10 cellular contexts compared by ENCODE assay signal in genomic region chr17:35245196-35245486, GRCh38. TPM values are rescaled to one million over a fixed set of nuclear protein-coding genes. Genes with fewer than 3 reads are reported as not detected.
DNase-seq lines count a peak whose midpoint lies in the region; ATAC-seq and TF ChIP-seq lines count a peak whose summit lies in the region.
"Had no signal": no experiment of that assay in that cellular context is flagged by ENCODE, and none has a peak within 500 bp of the region (broad histone marks: within the 10 kb centered on the region; RNA-seq: fewer than 3 reads in every experiment).

No MANE protein-coding gene starts in this region.

- ATAC-seq in HG03108 (IDR thresholded peaks at IDR 0.05; ENCODE audit: unreplicated experiment) (no peak), GM18861 (IDR thresholded peaks at IDR 0.05; ENCODE audit: unreplicated experiment) (no peak), HG02973 (IDR thresholded peaks at IDR 0.05; ENCODE audit: unreplicated experiment) (no peak)

- H3K4me3 Mint-ChIP-seq in activated naive CD8-positive, alpha-beta T cell: peak overlapping the region; percentile 98

- no peak for TF ChIP-seq CTCF in A673 (conservative IDR thresholded peaks at IDR 0.05; ENCODE audit: low read depth, low read length)

- DNase-seq in A673 (ENCODE audit: low spot score): peak; percentile 22
- peak; percentile 92 for DNase-seq in HCEC 1CT
- peak; percentile 84 for DNase-seq in kidney glomerular epithelial cell (lab: John Stamatoyannopoulos, UW)
- no peak for DNase-seq in NCI-H82 treated with DMSO at 0.1 percent for 48 hours (lab: John Stamatoyannopoulos, UW; ENCODE audit: unreplicated experiment)
- DNase-seq: SHP77 treated with DMSO at 0.1 percent for 48 hours had no signal

- no peaks in the 10 kb centered on the region for H3K27me3 ChIP-seq in A673 (replicated peaks; ENCODE audit: insufficient read depth, low read depth, low read length, poor library complexity)

- intact Hi-C loops in A673 (cut with micrococcal nuclease; ENCODE audit: unreplicated experiment): loop anchor here (2.0 kb wide), 2 partner anchors 20 to 50 kb away; no protein-coding TSS in a partner anchor

- H3K9me3 ChIP-seq in A673 (ENCODE audit: low read depth, low read length, poor library complexity, severe bottlenecking): no peaks in the 10 kb centered on the region

- no peaks in the 10 kb centered on the region for H3K36me3 ChIP-seq in A673 (ENCODE audit: insufficient read depth, low read length, poor library complexity, severe bottlenecking)

- H3K27ac ChIP-seq in A673 (ENCODE audit: low read depth, low read length, poor library complexity, severe bottlenecking): peak overlapping the region; percentile 65

- CTCF ChIA-PET in A673 (lab: Charles Lee): no interaction called here

- peak overlapping the region; percentile 99 for H3K27ac Mint-ChIP-seq in activated naive CD8-positive, alpha-beta T cell

- peak overlapping the region; percentile 76 for H3K4me3 ChIP-seq in A673 (ENCODE audit: low read depth, low read length, poor library complexity, severe bottlenecking)

- no peaks in the 10 kb centered on the region for H3K9me3 Mint-ChIP-seq in activated naive CD8-positive, alpha-beta T cell (ENCODE audit: low read depth)

- H3K4me1 ChIP-seq in A673 (ENCODE audit: insufficient read depth, low read length, poor library complexity, severe bottlenecking): peaks cover 15% of the 10 kb centered on the region

- BruUV-seq in A673 (replicated peaks; lab: Mats Ljungman, UMichigan): no TSS peak

- POLR2A ChIA-PET in A673 (lab: Charles Lee; ENCODE audit: low non-redundant PET): interaction anchor here (0.6 kb wide), 1 partner anchor 46 kb away, joined by 3 read pairs; no protein-coding TSS in a partner anchor

- H3K27me3 Mint-ChIP-seq in activated naive CD8-positive, alpha-beta T cell: no peaks in the 10 kb centered on the region

- peaks cover 26% of the 10 kb centered on the region for H3K36me3 Mint-ChIP-seq in activated naive CD8-positive, alpha-beta T cell

- peaks cover 78% of the 10 kb centered on the region for H3K4me1 Mint-ChIP-seq in activated naive CD8-positive, alpha-beta T cell (ENCODE audit: low read depth)

RNA-seq across cellular contexts. Expression of gene SLFN5, which starts 2.3 kb away (rescaled TPM):
- 5.2 and 5.3 TPM in 2 replicates for total RNA-seq in A673 (2021)

RNA-seq across cellular contexts. Expression of gene SLC35G3, which starts 50.9 kb away (rescaled TPM):
- not detected in 2 replicates for total RNA-seq in A673 (2021)
- total RNA-seq: left cardiac atrium had no signal
